ENCODE assay signal across 12 cellular contexts in the genomic region with DNA sequence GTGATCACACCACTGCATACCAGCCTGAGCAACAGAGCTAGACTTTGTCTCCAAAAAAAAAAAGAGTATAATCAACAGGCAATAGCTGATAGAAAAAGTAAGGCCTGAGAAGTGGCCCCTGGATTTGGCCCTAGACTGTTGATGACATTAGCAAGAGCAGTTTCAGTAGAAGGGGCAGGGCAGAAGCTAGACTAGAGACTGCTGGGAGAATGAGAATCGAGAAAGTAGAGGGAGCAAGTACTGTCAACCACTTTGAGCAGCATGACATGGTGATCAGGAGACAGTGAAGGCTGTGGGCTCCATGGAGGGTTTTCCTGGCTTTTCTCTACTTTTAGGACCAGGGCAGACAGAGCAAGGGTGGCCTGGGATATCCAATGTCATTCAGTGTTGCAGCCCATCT. TPM values are rescaled to one million over a fixed set of nuclear protein-coding genes. Genes with fewer than 3 reads are reported as not detected.
DNase-seq lines count a peak whose midpoint lies in the region; ATAC-seq, FAIRE-seq and TF ChIP-seq lines count a peak whose summit lies in the region.
"Had no signal": no experiment of that assay in that cellular context is flagged by ENCODE, and none has a peak within 500 bp of the region (broad histone marks: within the 10 kb centered on the region; RNA-seq: fewer than 3 reads in every experiment).

No MANE protein-coding gene starts in this region.

- TF ChIP-seq EP300 in esophagus muscularis mucosa (IDR thresholded peaks at IDR 0.05) = no peak

- DNase-seq in Right ventricle myocardium inferior (ENCODE audit: missing footprints) (no peak), cardiac septum (ENCODE audit: low spot score) (no peak), frontal cortex (ENCODE audit: low spot score in 2 of 2) (no peak), mesothelial cell of epicardium (ENCODE audit: low spot score in 2 of 2, unreplicated experiment in 2 of 2) (no peak), esophagus muscularis mucosa (ENCODE audit: extremely low spot score) (no peak)
- DNase-seq in stimulated activated naive B cell treated with anti-CD40 and anti-IgM and Interleukin-4, amounts not matched to agents 10 μg/mL and 1 μg/mL and 100 μg/mL, for 72 hours = no peak
- DNase-seq: activated effector memory CD4-positive, alpha-beta T cell treated with anti-CD3 and anti-CD28 coated beads, Interleukin-2, amount 50 U/mL, for 16 hours had no signal

- no peak overlapping the region for H3K27ac ChIP-seq in esophagus muscularis mucosa (replicated peaks in 1 of 4)
- H3K27ac ChIP-seq: hepatocyte had no signal

- H3K27me3 Mint-ChIP-seq in stimulated activated naive B cell treated with anti-CD40 and anti-IgM and Interleukin-4, amounts not matched to agents 10 μg/mL and 1 μg/mL and 100 μg/mL, for 72 hours = peaks cover 0 to 4% of the 10 kb centered on the region in 2 donors
- H3K27me3 Mint-ChIP-seq in mesothelial cell of epicardium (ENCODE audit: low read depth) = peaks cover 1% of the 10 kb centered on the region

- TF ChIP-seq CTCF in mesothelial cell of epicardium (IDR thresholded peaks at IDR 0.05; ENCODE audit: unreplicated experiment) = no peak
- TF ChIP-seq CTCF in esophagus muscularis mucosa (IDR thresholded peaks at IDR 0.05) = no peak

- H3K9me3 ChIP-seq in esophagus muscularis mucosa = no peaks in the 10 kb centered on the region

- no peak for FAIRE-seq in frontal cortex (lab: Jason Lieb, UNC)
- FAIRE-seq: urothelium cell line had no signal

- H3K27me3 ChIP-seq in esophagus muscularis mucosa = no peaks in the 10 kb centered on the region
- H3K27me3 ChIP-seq: hepatocyte had no signal

- no peaks in the 10 kb centered on the region for H3K36me3 Mint-ChIP-seq in stimulated activated naive B cell treated with anti-CD40 and anti-IgM and Interleukin-4, amounts not matched to agents 10 μg/mL and 1 μg/mL and 100 μg/mL, for 72 hours
- H3K36me3 Mint-ChIP-seq in mesothelial cell of epicardium = no peaks in the 10 kb centered on the region
- H3K36me3 Mint-ChIP-seq: naive thymus-derived CD4-positive, alpha-beta T cell had no signal

- no peak for TF ChIP-seq POLR2A in esophagus muscularis mucosa (IDR thresholded peaks at IDR 0.05; ENCODE audit: low read depth)

- H3K4me1 ChIP-seq in esophagus muscularis mucosa = peaks cover 2 to 22% (median 14%) of the 10 kb centered on the region in 4 donors

- ATAC-seq in Right ventricle myocardium inferior (peak; percentile 1), HG02588 (IDR thresholded peaks at IDR 0.05; ENCODE audit: unreplicated experiment) (peak; percentile 56), HG03521 (IDR thresholded peaks at IDR 0.05; ENCODE audit: unreplicated experiment) (peak; percentile 32)
- peak; percentile 55 to 60 for ATAC-seq in stimulated activated naive B cell treated with anti-CD40 and anti-IgM and Interleukin-4, amounts not matched to agents 10 μg/mL and 1 μg/mL and 100 μg/mL, for 72 hours (replicated peaks)

- intact Hi-C loops in Right ventricle myocardium inferior (cut with DNase I) (no loop called here), cardiac septum (cut with DNase I) (no loop called here), esophagus muscularis mucosa (cut with DNase I) (no loop called here)

- H3K4me3 Mint-ChIP-seq in stimulated activated naive B cell treated with anti-CD40 and anti-IgM and Interleukin-4, amounts not matched to agents 10 μg/mL and 1 μg/mL and 100 μg/mL, for 72 hours = peak overlapping the region; percentile 29 to 49
- H3K4me3 Mint-ChIP-seq in mesothelial cell of epicardium = no peak overlapping the region

- 86% methylated on average over 1 of the region's 1 CpG for WGBS in esophagus muscularis mucosa

- H3K27ac Mint-ChIP-seq in stimulated activated naive B cell treated with anti-CD40 and anti-IgM and Interleukin-4, amounts not matched to agents 10 μg/mL and 1 μg/mL and 100 μg/mL, for 72 hours = peak overlapping the region; percentile 44
- H3K27ac Mint-ChIP-seq in mesothelial cell of epicardium = no peak overlapping the region

- H3K4me1 Mint-ChIP-seq in stimulated activated naive B cell treated with anti-CD40 and anti-IgM and Interleukin-4, amounts not matched to agents 10 μg/mL and 1 μg/mL and 100 μg/mL, for 72 hours = peaks cover 16 to 19% of the 10 kb centered on the region in 2 donors
- no peaks in the 10 kb centered on the region for H3K4me1 Mint-ChIP-seq in mesothelial cell of epicardium

- H3K9me3 Mint-ChIP-seq in stimulated activated naive B cell treated with anti-CD40 and anti-IgM and Interleukin-4, amounts not matched to agents 10 μg/mL and 1 μg/mL and 100 μg/mL, for 72 hours = no peaks in the 10 kb centered on the region
- no peaks in the 10 kb centered on the region for H3K9me3 Mint-ChIP-seq in mesothelial cell of epicardium
- H3K9me3 Mint-ChIP-seq: naive thymus-derived CD4-positive, alpha-beta T cell had no signal

- H3K36me3 ChIP-seq in esophagus muscularis mucosa = no peaks in the 10 kb centered on the region

- no peak overlapping the region for H3K4me3 ChIP-seq in esophagus muscularis mucosa
- H3K4me3 ChIP-seq: hepatocyte had no signal

RNA-seq across cellular contexts. Expression of gene B4GALT1, which starts 34.9 kb away (rescaled TPM):
- total RNA-seq in Right ventricle myocardium inferior (43.6 TPM), cardiac septum (35.7 TPM), frontal cortex (0.82 TPM), mesothelial cell of epicardium (78.3 to 81.4 TPM (median 78.9 TPM) in 3 replicates), esophagus muscularis mucosa (10 to 100 TPM; 24.5 to 39.6 (median 37.8) TPM)

RNA-seq across cellular contexts. Expression of gene SPINK4, which starts 37.9 kb away (rescaled TPM):
- total RNA-seq in Right ventricle myocardium inferior = not detected
- total RNA-seq in cardiac septum = not detected
- not detected for total RNA-seq in frontal cortex
- not detected in 3 replicates for total RNA-seq in mesothelial cell of epicardium
- total RNA-seq in esophagus muscularis mucosa = not detected
- total RNA-seq: hepatocyte; naive thymus-derived CD4-positive, alpha-beta T cell had no signal

Comparison
In these comparisons a context has a peak if more than half of its experiments do, and no peak if none do; other contexts are left out.
1. ATAC-seq: peak in every context shown above with its lines; median percentile 58 in stimulated activated naive B cell treated with anti-CD40 and anti-IgM and Interleukin-4, amounts not matched to agents 10 μg/mL and 1 μg/mL and 100 μg/mL, for 72 hours; 56 in HG02588; 32 in HG03521; 1 in Right ventricle myocardium inferior.
2. RNA of gene B4GALT1, which starts 34.9 kb away (total RNA-seq): 78.3 to 81.4 TPM in mesothelial cell of epicardium, 43.6 TPM in Right ventricle myocardium inferior (single experiment), 24.5 to 39.6 TPM in esophagus muscularis mucosa and 35.7 TPM in cardiac septum (single experiment); 0.82 TPM in frontal cortex (single experiment); every median in the first group is over 10 times any median in the second.